9 cellular contexts compared by ENCODE assay signal in the genomic region with DNA sequence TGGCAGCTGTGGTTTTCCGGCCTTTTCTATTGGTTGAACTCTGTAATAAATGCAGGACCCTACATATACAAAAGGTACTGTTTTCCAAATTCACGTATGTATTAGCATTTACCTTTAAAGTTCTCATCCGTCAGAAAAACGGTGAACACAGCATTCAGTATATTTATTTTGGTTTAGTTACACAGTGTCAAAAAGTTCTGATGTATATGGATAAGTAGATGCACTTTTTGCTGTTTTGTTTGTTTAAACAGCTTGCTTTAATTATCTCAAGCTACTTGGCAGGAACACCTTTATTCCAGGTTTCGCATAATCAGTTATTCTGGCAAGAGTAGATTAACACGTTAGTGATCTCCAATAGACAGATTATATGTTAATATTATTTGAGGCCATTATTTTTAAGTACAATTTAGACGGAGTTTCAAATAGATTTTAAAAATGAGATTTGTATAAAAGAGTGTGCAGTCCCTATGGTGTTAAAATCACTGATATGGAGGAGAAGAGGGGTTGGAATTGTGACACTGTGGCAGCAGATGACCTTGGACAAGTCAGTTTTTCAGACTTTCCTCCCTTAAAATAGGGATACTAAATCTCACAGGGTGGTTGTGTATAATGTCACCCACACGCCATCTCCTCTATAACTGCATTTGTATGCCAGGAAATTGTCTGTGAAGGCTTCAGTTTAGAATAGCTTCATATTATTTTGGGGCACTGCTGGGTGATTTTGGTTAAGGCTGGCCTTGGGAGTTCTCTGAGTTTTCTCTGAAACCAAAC. TPM values are rescaled to one million over a fixed set of nuclear protein-coding genes. Genes with fewer than 3 reads are reported as not detected.
A peak's percentile ranks its signal among the peaks of the same experiment; 100 is the strongest.
DNase-seq lines count a peak whose midpoint lies in the region; ATAC-seq and TF ChIP-seq lines count a peak whose summit lies in the region.
"Had no signal": no experiment of that assay in that cellular context is flagged by ENCODE, and none has a peak within 500 bp of the region (broad histone marks: within the 10 kb centered on the region; RNA-seq: fewer than 3 reads in every experiment).

No MANE protein-coding gene starts in this region.

- no peak for TF ChIP-seq POLR2A in gastrocnemius medialis (IDR thresholded peaks at IDR 0.05)

- no peak for TF ChIP-seq CTCF in SK-N-SH (IDR thresholded peaks at IDR 0.05)
- no peak for TF ChIP-seq CTCF in fibroblast of lung (conservative IDR thresholded peaks at IDR 0.05 in 1 of 2, IDR thresholded peaks at IDR 0.05 in 1 of 2; ENCODE audit: low read depth in 1 of 2, low read length in 2 of 2)
- TF ChIP-seq CTCF in gastrocnemius medialis (IDR thresholded peaks at IDR 0.05 in 4 of 5, conservative IDR thresholded peaks at IDR 0.05 in 1 of 5) = no peak

- H3K9me3 ChIP-seq in SK-N-SH (no peaks in the 10 kb centered on the region), fibroblast of lung (ENCODE audit: control insufficient read depth, insufficient read depth, low read depth, low read length) (no peaks in the 10 kb centered on the region), gastrocnemius medialis (no peaks in the 10 kb centered on the region)

- H3K4me2 ChIP-seq in SK-N-SH = peak overlapping the region; percentile 66
- H3K4me2 ChIP-seq in fibroblast of lung (ENCODE audit: extremely low read depth, insufficient read depth, low read length) = peak overlapping the region; percentile 81

- TF ChIP-seq EP300 in SK-N-SH (IDR thresholded peaks at IDR 0.05; ENCODE audit: borderline replicate concordance in 1 of 2, low read depth in 1 of 2, low read length in 1 of 2) = no peak

- H2AFZ ChIP-seq in SK-N-SH (ENCODE audit: low read depth) (no peak overlapping the region), fibroblast of lung (ENCODE audit: low read length) (no peak overlapping the region)

- peak overlapping the region; percentile 83 for H3K4me3 ChIP-seq in GM08714 (ENCODE audit: low read length)
- peak overlapping the region; percentile 84 to 99 for H3K4me3 ChIP-seq in SK-N-SH (ENCODE audit: low read depth in 2 of 2, low read length in 1 of 2)
- H3K4me3 ChIP-seq in fibroblast of lung (replicated peaks in 1 of 4; ENCODE audit: control extremely low read depth in 1 of 4, insufficient read depth in 1 of 4, low read depth in 3 of 4, low read length in 4 of 4) = peak overlapping the region; percentile 80 to 100 (median 94)
- H3K4me3 ChIP-seq in gastrocnemius medialis = peak overlapping the region; percentile 84 to 99 (median 93)

- peak overlapping the region in 1 of 2 experiments; percentile 90; a peak in 2 of 4 replicates for H3K27ac ChIP-seq in SK-N-SH (ENCODE audit: low read depth in 2 of 2, low read length in 1 of 2)
- H3K27ac ChIP-seq in fibroblast of lung (ENCODE audit: insufficient read depth, low read length) = no peak overlapping the region
- H3K27ac ChIP-seq in gastrocnemius medialis = peak overlapping the region; percentile 96 to 100 (median 98)

- H3K36me3 ChIP-seq in SK-N-SH (replicated peaks in 1 of 2; ENCODE audit: control insufficient read depth in 1 of 2, insufficient read depth in 2 of 2, low read length in 1 of 2) (peaks cover 41 to 46% of the 10 kb centered on the region in 2 experiments), fibroblast of lung (ENCODE audit: control insufficient read depth, insufficient read depth, low read length) (peaks cover 10% of the 10 kb centered on the region), gastrocnemius medialis (peaks cover 2 to 39% of the 10 kb centered on the region in 2 donors)

- CTCF ChIA-PET in SK-N-SH (lab: Yijun Ruan, JAX) = interaction anchor here (0.9 to 3.6 kb wide), 6 partner anchors 30 to 141 kb away, joined by 3 to 21 read pairs (median 4); no protein-coding TSS in a partner anchor

- peaks cover 18 to 32% of the 10 kb centered on the region in 2 experiments; a peak in 3 of 4 replicates for H3K4me1 ChIP-seq in SK-N-SH (ENCODE audit: control insufficient read depth in 1 of 2, insufficient read depth in 2 of 2, low read depth in 1 of 2, low read length in 1 of 2)
- peaks cover 3% of the 10 kb centered on the region for H3K4me1 ChIP-seq in fibroblast of lung (ENCODE audit: control insufficient read depth, extremely low read depth, insufficient read depth, low read length)
- peaks cover 30 to 38% of the 10 kb centered on the region in 2 donors for H3K4me1 ChIP-seq in gastrocnemius medialis

- H4K20me1 ChIP-seq in SK-N-SH (ENCODE audit: insufficient read depth) = peaks cover 55% of the 10 kb centered on the region
- H4K20me1 ChIP-seq in fibroblast of lung (ENCODE audit: control insufficient read depth, extremely low read depth, insufficient read depth, low read length) = peaks cover 4% of the 10 kb centered on the region

- no peak for DNase-seq in SK-N-SH
- no peak for DNase-seq in fibroblast of lung (ENCODE audit: low read depth in 2 of 2)
- DNase-seq in gastrocnemius medialis = no peak
- DNase-seq in NCI-H526 (lab: John Stamatoyannopoulos, UW) = no peak
- DNase-seq in effector CD8-positive, alpha-beta T cell (lab: John Stamatoyannopoulos, UW) = no peak
- no peak for DNase-seq in NCI-H748 (lab: John Stamatoyannopoulos, UW; ENCODE audit: unreplicated experiment)
- no peak for DNase-seq in NCI-H345 (lab: John Stamatoyannopoulos, UW)
- DNase-seq: stimulated activated CD4-positive, alpha-beta T cell treated with anti-CD3 and anti-CD28 coated beads, Interleukin-15, amount 100 ng/mL, for 24 hours had no signal

- in situ Hi-C loops in gastrocnemius medialis (cut with MboI; ENCODE audit: low sequenced_read_pairs in 4 of 4) = no loop called here

- H3F3A ChIP-seq in SK-N-SH (replicated peaks; ENCODE audit: insufficient read depth) = peaks cover 14% of the 10 kb centered on the region

- H3K27me3 ChIP-seq in SK-N-SH (ENCODE audit: insufficient read depth) (no peaks in the 10 kb centered on the region), fibroblast of lung (ENCODE audit: control insufficient read depth, insufficient read depth, low read length) (no peaks in the 10 kb centered on the region), gastrocnemius medialis (no peaks in the 10 kb centered on the region)

- WGBS in SK-N-SH (ENCODE audit: low lambda C conversion rate) = 46% methylated on average over 8 of the region's 8 CpGs

- no peak for ATAC-seq in gastrocnemius medialis

- H3K79me2 ChIP-seq in SK-N-SH (ENCODE audit: insufficient read depth) (peaks cover 69% of the 10 kb centered on the region), fibroblast of lung (ENCODE audit: control insufficient read depth, insufficient read depth, low read length) (peaks cover 47% of the 10 kb centered on the region)

- no peaks in the 10 kb centered on the region for H3K9me2 ChIP-seq in SK-N-SH

- intact Hi-C loops in gastrocnemius medialis (cut with DNase I; ENCODE audit: low total_unique reads) = loop anchor here (2.0 to 10.0 kb wide), 6 partner anchors 53 to 419 kb away; partner anchors contain the start of genes MT1X, NLRC5 and SLC12A3

- POLR2A ChIA-PET in SK-N-SH (lab: Yijun Ruan, JAX) = interaction anchor here (0.9 to 5.8 kb wide), 4 partner anchors 10 to 69 kb away, joined by 3 to 43 read pairs (median 4); partner anchors contain the start of gene SLC12A3

- H3K9ac ChIP-seq in SK-N-SH (peak overlapping the region; percentile 88), fibroblast of lung (ENCODE audit: insufficient read depth, low read length) (peak overlapping the region; percentile 7)

- TF ChIP-seq RAD21 in SK-N-SH (IDR thresholded peaks at IDR 0.05; ENCODE audit: low read length) = no peak

TF ChIP-seq in SK-N-SH, 30 proteins besides CTCF, POLR2A, EP300 and RAD21:
- TF ChIP-seq POLR2AphosphoS5 (IDR thresholded peaks at IDR 0.05; ENCODE audit: low read depth, low read length) (no peak), RXRA (IDR thresholded peaks at IDR 0.05; ENCODE audit: borderline replicate concordance, low read depth) (no peak), CHD2 (IDR thresholded peaks at IDR 0.05; ENCODE audit: low read length, partially characterized antibody) (no peak), TCF12 (IDR thresholded peaks at IDR 0.05) (0 out of 2 replicates have a peak, but pooled peaks have one; percentile 6), SMC3 (IDR thresholded peaks at IDR 0.05; ENCODE audit: low read depth, low read length) (no peak), EZH2phosphoT487 (IDR thresholded peaks at IDR 0.05; ENCODE audit: borderline replicate concordance, low read depth) (no peak)
- TF ChIP-seq, protein P1, sequence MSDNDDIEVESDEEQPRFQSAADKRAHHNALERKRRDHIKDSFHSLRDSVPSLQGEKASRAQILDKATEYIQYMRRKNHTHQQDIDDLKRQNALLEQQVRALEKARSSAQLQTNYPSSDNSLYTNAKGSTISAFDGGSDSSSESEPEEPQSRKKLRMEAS (IDR thresholded peaks at IDR 0.05; ENCODE audit: low read depth) = no peak

RNA-seq across cellular contexts. Expression of gene HERPUD1, which starts 2.1 kb away (rescaled TPM):
- polyA plus RNA-seq in SK-N-SH (2012; rRNA removed) (46.3 and 71.1 TPM in 2 replicates), fibroblast of lung (127 and 199 TPM in 2 replicates)
- polyA plus RNA-seq in SK-N-SH (2012; cell fraction: cytosol; rRNA removed) = 49.4 and 54.4 TPM in 2 replicates
- 37.9 and 75.2 TPM in 2 replicates for polyA plus RNA-seq in SK-N-SH (2012; cell fraction: nucleus; rRNA removed)
- total RNA-seq in fibroblast of lung (111 and 117 TPM in 2 replicates), gastrocnemius medialis (100 to 1,000 TPM; 110 to 281 (median 125) TPM)
- polyA plus RNA-seq in fibroblast of lung (2012) = 68.9 and 89.8 TPM in 2 replicates
- 241 and 266 TPM in 2 replicates for polyA minus RNA-seq in fibroblast of lung (ENCODE audit: low replicate concordance)

RNA-seq across cellular contexts. Expression of gene CETP, which starts 27.7 kb away (rescaled TPM):
- polyA plus RNA-seq in SK-N-SH (2012; rRNA removed) (not detected in 2 replicates), fibroblast of lung (0.06 TPM in 1 of 2 replicates, not detected in the other)
- polyA plus RNA-seq in SK-N-SH (2012; cell fraction: cytosol; rRNA removed) = 0.03 TPM in 1 of 2 replicates, not detected in the other
- 0.05 TPM in 1 of 2 replicates, not detected in the other for polyA plus RNA-seq in SK-N-SH (2012; cell fraction: nucleus; rRNA removed)
- total RNA-seq in fibroblast of lung (not detected in 2 replicates), gastrocnemius medialis (not detected)
- polyA plus RNA-seq in fibroblast of lung (2012) = 0.12 TPM in 1 of 2 replicates, not detected in the other
- not detected in 2 replicates for polyA minus RNA-seq in fibroblast of lung (ENCODE audit: low replicate concordance)

RNA-seq across cellular contexts. Expression of gene NLRC5, which starts 55.3 kb away (rescaled TPM):
- 6.5 and 7.8 TPM in 2 replicates for polyA plus RNA-seq in SK-N-SH (2012; rRNA removed)
- 2.3 and 2.9 TPM in 2 replicates for polyA plus RNA-seq in SK-N-SH (2012; cell fraction: cytosol; rRNA removed)
- polyA plus RNA-seq in SK-N-SH (2012; cell fraction: nucleus; rRNA removed) = 32.3 and 33.4 TPM in 2 replicates
- 23.6 and 43.6 TPM in 2 replicates for total RNA-seq in fibroblast of lung
- polyA plus RNA-seq in fibroblast of lung = 18.8 and 22.2 TPM in 2 replicates
- 15.0 and 16.3 TPM in 2 replicates for polyA plus RNA-seq in fibroblast of lung (2012)
- polyA minus RNA-seq in fibroblast of lung (ENCODE audit: low replicate concordance) = 68.3 and 84.0 TPM in 2 replicates
- total RNA-seq in gastrocnemius medialis = 1 to 10 TPM; 2.5 to 9.4 (median 5.1) TPM
